24 cellular contexts compared by ENCODE assay signal in the genomic region with DNA sequence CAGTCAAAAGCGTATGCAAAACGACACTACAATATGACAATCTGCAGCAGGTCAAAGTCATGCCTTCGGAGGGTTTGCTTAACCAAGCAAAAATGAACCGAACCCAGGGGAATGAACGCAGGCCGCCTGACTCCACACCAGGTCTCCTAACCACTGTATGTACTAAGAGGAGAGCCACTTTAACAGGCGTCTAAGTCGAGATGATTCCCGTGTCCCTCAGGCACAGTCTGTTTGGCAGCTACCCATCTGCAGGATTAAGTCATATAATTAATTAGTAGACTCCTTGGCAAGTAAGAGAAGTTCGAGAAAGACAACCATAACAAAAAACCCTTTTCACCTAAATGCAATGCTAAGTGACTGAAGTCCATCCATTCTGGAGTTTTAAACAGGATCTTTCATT. TPM values are rescaled to one million over a fixed set of nuclear protein-coding genes. Genes with fewer than 3 reads are reported as not detected.
A peak's percentile ranks its signal among the peaks of the same experiment; 100 is the strongest.
DNase-seq lines count a peak whose midpoint lies in the region; ATAC-seq and TF ChIP-seq lines count a peak whose summit lies in the region.
"Had no signal": no experiment of that assay in that cellular context is flagged by ENCODE, and none has a peak within 500 bp of the region (broad histone marks: within the 10 kb centered on the region; RNA-seq: fewer than 3 reads in every experiment).

No MANE protein-coding gene starts in this region.

- CTCF ChIA-PET in A673 (lab: Charles Lee) = no interaction called here
- CTCF ChIA-PET in PC-9 (lab: Charles Lee) = no interaction called here

- ATAC-seq in left lung = peak; percentile 18
- no peak for ATAC-seq in lower lobe of right lung
- ATAC-seq: GM23338, Panc1 had no signal

- no TSS peak for BruUV-seq in A673 (replicated peaks; lab: Mats Ljungman, UMichigan)
- BruUV-seq in PC-9 (replicated peaks; lab: Mats Ljungman, UMichigan) = no TSS peak

- peaks cover under 1% of the 10 kb centered on the region; the same call in 1 of the 2 replicates for H3F3A ChIP-seq in PC-9 (ENCODE audit: insufficient read depth, low read depth)

- no peaks in the 10 kb centered on the region for H4K20me1 ChIP-seq in PC-9 (ENCODE audit: insufficient read depth)

- H3K9me3 ChIP-seq in A673 (ENCODE audit: low read depth, low read length, poor library complexity, severe bottlenecking) (no peaks in the 10 kb centered on the region), left lung (no peaks in the 10 kb centered on the region), PC-9 (ENCODE audit: insufficient read depth, low read depth) (no peaks in the 10 kb centered on the region), lower lobe of right lung (no peaks in the 10 kb centered on the region)
- H3K9me3 ChIP-seq: HAP-1, SJCRH30 had no signal

- peak; percentile 50 for DNase-seq in A673 (ENCODE audit: low spot score)
- peak; percentile 67 for DNase-seq in M059J (ENCODE audit: low read depth)
- peak; percentile 52 for DNase-seq in cerebellar cortex (ENCODE audit: low spot score)
- no peak for DNase-seq in left lung
- no peak for DNase-seq in GF-D8 (lab: John Stamatoyannopoulos, UW)
- DNase-seq in PC-9 = no peak
- DNase-seq in stimulated activated CD4-positive, alpha-beta T cell treated with anti-CD3 and anti-CD28 coated beads, Interleukin-4, amount 100 ng/mL, for 4 hours = no peak
- DNase-seq in lower lobe of right lung = no peak
- DNase-seq: CD4-positive, CD25-positive, alpha-beta regulatory T cell; COR-L47; DMS 273 treated with DMSO at 0.1 percent for 48 hours; DMS79 treated with DMSO at 0.1 percent for 48 hours; KG1; NCI-H1092 treated with DMSO at 0.1 percent for 48 hours; NCI-H1436 treated with DMSO at 0.1 percent for 48 hours; NCI-H1930; NCI-H2227 treated with DMSO at 0.1 percent for 48 hours; NCI-H510A; NK-92 treated with Interleukin-12 subunit alpha and Interleukin-12 subunit beta, amount 100 ng/mL, for 24 hours; SJCRH30 had no signal

- H3K27ac ChIP-seq in A673 (ENCODE audit: low read depth, low read length, poor library complexity, severe bottlenecking) (no peak overlapping the region), left lung (peak overlapping the region in 1 of 2 donors; percentile 23), PC-9 (no peak overlapping the region), lower lobe of right lung (no peak overlapping the region)
- H3K27ac ChIP-seq: SJCRH30 had no signal

- H3K4me1 ChIP-seq in A673 (ENCODE audit: insufficient read depth, low read length, poor library complexity, severe bottlenecking) (peaks cover 12% of the 10 kb centered on the region), left lung (peaks cover 14 to 65% of the 10 kb centered on the region in 2 donors), PC-9 (replicated peaks; ENCODE audit: insufficient read depth) (peaks cover 10% of the 10 kb centered on the region), lower lobe of right lung (peaks cover 75% of the 10 kb centered on the region)
- H3K4me1 ChIP-seq: HAP-1 had no signal

- TF ChIP-seq CTCF in A673 (conservative IDR thresholded peaks at IDR 0.05; ENCODE audit: low read depth, low read length) (no peak), left lung (IDR thresholded peaks at IDR 0.05) (no peak), PC-9 (conservative IDR thresholded peaks at IDR 0.05) (no peak), lower lobe of right lung (IDR thresholded peaks at IDR 0.05) (no peak)

- no peak overlapping the region for H3K4me3 ChIP-seq in A673 (ENCODE audit: low read depth, low read length, poor library complexity, severe bottlenecking)
- no peak overlapping the region for H3K4me3 ChIP-seq in left lung
- H3K4me3 ChIP-seq in PC-9 = no peak overlapping the region
- no peak overlapping the region for H3K4me3 ChIP-seq in lower lobe of right lung
- H3K4me3 ChIP-seq: GM23338, HAP-1, SJCRH30 had no signal

- peaks cover 95% of the 10 kb centered on the region for H3K79me2 ChIP-seq in PC-9 (ENCODE audit: low read depth)

- H3K4me2 ChIP-seq in PC-9 = no peak overlapping the region
- H3K4me2 ChIP-seq: GM23338 had no signal

- H3K27me3 ChIP-seq in A673 (replicated peaks; ENCODE audit: insufficient read depth, low read depth, low read length, poor library complexity) (no peaks in the 10 kb centered on the region), left lung (no peaks in the 10 kb centered on the region), PC-9 (ENCODE audit: insufficient read depth, low read depth) (no peaks in the 10 kb centered on the region), lower lobe of right lung (ENCODE audit: low read depth) (no peaks in the 10 kb centered on the region)
- H3K27me3 ChIP-seq: SJCRH30 had no signal

- H3K36me3 ChIP-seq in A673 (ENCODE audit: insufficient read depth, low read length, poor library complexity, severe bottlenecking) (no peaks in the 10 kb centered on the region), left lung (no peaks in the 10 kb centered on the region), PC-9 (ENCODE audit: low read depth) (no peaks in the 10 kb centered on the region), lower lobe of right lung (peaks cover 11% of the 10 kb centered on the region)
- H3K36me3 ChIP-seq: HAP-1, SJCRH30 had no signal

- intact Hi-C loops in A673 (cut with micrococcal nuclease; ENCODE audit: unreplicated experiment) = no loop called here
- intact Hi-C loops in left lung (cut with DNase I) = no loop called here
- intact Hi-C loops in PC-9 (cut with micrococcal nuclease; ENCODE audit: unreplicated experiment) = no loop called here
- intact Hi-C loops in lower lobe of right lung (cut with DNase I) = no loop called here

- no peaks in the 10 kb centered on the region for H3K9me2 ChIP-seq in PC-9 (ENCODE audit: insufficient read depth)

- no peak overlapping the region for H2AFZ ChIP-seq in PC-9
- H2AFZ ChIP-seq: GM23338 had no signal

- POLR2A ChIA-PET in A673 (lab: Charles Lee; ENCODE audit: low non-redundant PET) = no interaction called here
- POLR2A ChIA-PET in PC-9 (lab: Charles Lee; ENCODE audit: unreplicated experiment) = no interaction called here

RNA-seq across cellular contexts. Expression of a gene that starts 15.2 kb away (rescaled TPM):
- total RNA-seq in A673 (2021) (38.7 and 39.2 TPM in 2 replicates), left lung (100 to 1,000 TPM; 347 to 508 TPM), PC-9 (2021) (105 and 109 TPM in 2 replicates), lower lobe of right lung (458 TPM)
- 167 and 192 TPM in 2 replicates for total RNA-seq in M059J (2014; rRNA removed; shearing (Covaris generic))

RNA-seq across cellular contexts. Expression of a gene that starts 39.0 kb away (rescaled TPM):
- total RNA-seq in A673 (2021) (not detected in 2 replicates), left lung (under 1 TPM; 0.16 to 0.26 TPM), PC-9 (2021) (not detected in 2 replicates), lower lobe of right lung (0.65 TPM)
- not detected in 2 replicates for total RNA-seq in M059J (2014; rRNA removed; shearing (Covaris generic))
- total RNA-seq: CD4-positive, CD25-positive, alpha-beta regulatory T cell; GM23338; HT1080; SJCRH30 had no signal

Comparison
In these comparisons a context has a peak if more than half of its experiments do, and no peak if none do; other contexts are left out.
1. DNase-seq: peak in A673 (single experiment), M059J (single experiment) and cerebellar cortex (single experiment); none in left lung (0 of 2), GF-D8 (single experiment), PC-9 (0 of 2), stimulated activated CD4-positive, alpha-beta T cell treated with anti-CD3 and anti-CD28 coated beads, Interleukin-4, amount 100 ng/mL, for 4 hours (0 of 2) and lower lobe of right lung (single experiment).